2 cellular contexts compared by ENCODE assay signal in the genomic region with DNA sequence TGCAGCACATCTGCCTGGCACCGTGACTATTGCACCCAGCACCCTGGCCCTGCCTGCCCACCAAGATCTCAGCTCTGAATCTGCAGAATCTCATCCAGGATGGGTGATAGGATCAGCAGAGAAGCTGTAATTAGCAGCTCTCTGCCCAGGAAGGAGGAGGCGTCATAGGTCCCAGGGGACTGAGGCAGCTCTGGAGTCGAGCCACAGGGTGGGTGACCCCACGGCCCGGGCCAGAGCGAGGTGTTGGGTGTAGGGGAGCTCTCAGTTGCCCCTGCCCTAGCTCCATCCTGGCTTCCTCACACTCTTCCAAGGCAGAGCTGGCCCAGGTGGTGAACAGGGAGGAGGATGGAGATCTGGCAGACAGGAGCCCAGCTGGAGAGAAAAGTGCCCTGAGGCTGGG.
TF ChIP-seq lines count a peak whose summit lies in the region.

No MANE protein-coding gene starts in this region.

TF ChIP-seq in HepG2, 621 proteins besides CTCF, POLR2A, EP300 and RAD21:
- TF ChIP-seq UBTF (CRISPR knock-in tag; IDR thresholded peaks at IDR 0.05) (no peak), ZNF619 (CRISPR knock-in tag; IDR thresholded peaks at IDR 0.05) (no peak), ZNF552 (CRISPR knock-in tag; IDR thresholded peaks at IDR 0.05; ENCODE audit: borderline replicate concordance) (no peak), SMC3 (IDR thresholded peaks at IDR 0.05; ENCODE audit: low read length) (no peak), ZNF672 (CRISPR knock-in tag; IDR thresholded peaks at IDR 0.05) (no peak), ZNF879 (CRISPR knock-in tag; IDR thresholded peaks at IDR 0.05) (no peak), KMT2B (CRISPR knock-in tag; IDR thresholded peaks at IDR 0.05) (no peak), TP53 (CRISPR knock-in tag; conservative IDR thresholded peaks at IDR 0.05) (no peak), MEF2D (CRISPR knock-in tag; IDR thresholded peaks at IDR 0.05) (no peak)
- TF ChIP-seq, protein P1, sequence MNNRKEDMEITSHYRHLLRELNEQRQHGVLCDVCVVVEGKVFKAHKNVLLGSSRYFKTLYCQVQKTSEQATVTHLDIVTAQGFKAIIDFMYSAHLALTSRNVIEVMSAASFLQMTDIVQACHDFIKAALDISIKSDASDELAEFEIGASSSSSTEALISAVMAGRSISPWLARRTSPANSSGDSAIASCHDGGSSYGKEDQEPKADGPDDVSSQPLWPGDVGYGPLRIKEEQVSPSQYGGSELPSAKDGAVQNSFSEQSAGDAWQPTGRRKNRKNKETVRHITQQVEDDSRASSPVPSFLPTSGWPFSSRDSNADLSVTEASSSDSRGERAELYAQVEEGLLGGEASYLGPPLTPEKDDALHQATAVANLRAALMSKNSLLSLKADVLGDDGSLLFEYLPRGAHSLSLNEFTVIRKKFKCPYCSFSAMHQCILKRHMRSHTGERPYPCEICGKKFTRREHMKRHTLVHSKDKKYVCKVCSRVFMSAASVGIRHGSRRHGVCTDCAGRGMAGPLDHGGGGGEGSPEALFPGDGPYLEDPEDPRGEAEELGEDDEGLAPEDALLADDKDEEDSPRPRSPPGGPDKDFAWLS (CRISPR knock-in tag; IDR thresholded peaks at IDR 0.05; ENCODE audit: borderline replicate concordance) = no peak
TF ChIP-seq in HepG2: peak in this region for 0.

TF ChIP-seq in HEK293T, 16 proteins besides CTCF, POLR2A, EP300 and RAD21:
- TF ChIP-seq LEF1 (IDR thresholded peaks at IDR 0.05; ENCODE audit: borderline replicate concordance) (no peak), L3MBTL2 (conservative IDR thresholded peaks at IDR 0.05) (no peak), HDGF (IDR thresholded peaks at IDR 0.05; ENCODE audit: borderline replicate concordance) (no peak), ZNF384 (IDR thresholded peaks at IDR 0.05) (no peak), FOXM1 (IDR thresholded peaks at IDR 0.05; ENCODE audit: borderline replicate concordance) (no peak), ELF4 (IDR thresholded peaks at IDR 0.05) (no peak), SP1 (IDR thresholded peaks at IDR 0.05) (no peak), SUZ12 (IDR thresholded peaks at IDR 0.05) (no peak)
